ENCODE assay signal across 15 cellular contexts in genomic region chr5:87924451-87924850, GRCh38.
"Had no signal": no experiment of that assay in that cellular context is flagged by ENCODE, and none has a peak within 500 bp of the region (broad histone marks: within the 10 kb centered on the region; RNA-seq: fewer than 3 reads in every experiment).

No MANE protein-coding gene starts in this region.

- H3K27me3 ChIP-seq: heart left ventricle, neutrophil, tibial artery, uterus had no signal

- H3K79me2 ChIP-seq: parathyroid adenoma had no signal

- H3K4me3 ChIP-seq: heart left ventricle, left ventricle myocardium inferior, tibial artery, uterus had no signal

- H3K27ac ChIP-seq: heart left ventricle, left ventricle myocardium inferior, neutrophil, parathyroid adenoma, tibial artery, uterus had no signal

- H3K36me3 ChIP-seq: heart left ventricle, left ventricle myocardium inferior, neutrophil, tibial artery, uterus had no signal

- H3K4me1 ChIP-seq: heart left ventricle, left ventricle myocardium inferior, parathyroid adenoma, tibial artery, uterus had no signal

- DNase-seq: activated CD4-positive, CD25-positive, alpha-beta regulatory T cell treated with anti-CD3 and anti-CD28 coated beads, Interleukin-2, amount 50 U/mL, for 72 hours; activated naive CD4-positive, alpha-beta T cell; activated naive CD8-positive, alpha-beta T cell treated with anti-CD3 and anti-CD28 coated beads, Interleukin-2, amount 10 ng/mL, durations not matched to agents 7 days and 5 days; anterior cingulate cortex; dermis blood vessel endothelial cell; effector memory CD8-positive, alpha-beta T cell; heart left ventricle; left ventricle myocardium inferior; stimulated activated CD4-positive, alpha-beta T cell treated with anti-CD3 and anti-CD28 coated beads, Interleukin-4, amount 100 ng/mL, for 1 hour; T-helper 9 cell; tibial artery; uterus had no signal

- H2AFZ ChIP-seq: parathyroid adenoma had no signal

- H3K9me3 ChIP-seq: neutrophil, tibial artery, uterus had no signal

- ATAC-seq: effector memory CD8-positive, alpha-beta T cell; heart left ventricle; naive thymus-derived CD8-positive, alpha-beta T cell had no signal
